Comparison of ENCODE assay signal across 9 cellular contexts in the genomic region with DNA sequence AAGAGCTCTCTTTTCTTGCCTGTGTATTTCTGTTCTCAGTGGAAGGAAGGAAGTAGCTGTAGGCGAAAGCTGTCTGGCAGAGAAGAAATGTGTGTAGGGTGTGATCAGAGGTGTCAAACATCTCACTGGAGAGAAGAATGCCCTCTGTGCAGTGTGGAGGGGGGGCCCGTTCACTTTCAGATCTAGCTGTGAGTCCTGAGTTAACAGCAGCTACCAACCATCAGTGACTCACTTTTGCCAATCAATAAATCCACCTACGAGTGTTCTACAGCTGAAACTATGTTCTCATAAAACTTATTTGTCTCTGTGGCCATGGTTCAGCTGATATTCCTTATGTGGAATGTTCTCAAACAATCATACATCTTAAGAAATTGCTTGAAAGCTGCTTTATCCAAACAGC.
DNase-seq lines count a peak whose midpoint lies in the region; ATAC-seq and TF ChIP-seq lines count a peak whose summit lies in the region.
"Had no signal": no experiment of that assay in that cellular context is flagged by ENCODE, and none has a peak within 500 bp of the region (broad histone marks: within the 10 kb centered on the region; RNA-seq: fewer than 3 reads in every experiment).

No MANE protein-coding gene starts in this region.

- H2BK20ac ChIP-seq in H9 (ENCODE audit: low read depth, low read length, poor library complexity, severe bottlenecking), result no peak overlapping the region

- H2BK12ac ChIP-seq in H9 (ENCODE audit: insufficient read length, low read depth, low read length), result no peak overlapping the region

- no peak overlapping the region for H3K27ac ChIP-seq in H9 (ENCODE audit: insufficient read length, low read depth, low read length)

- no peak overlapping the region for H2AK5ac ChIP-seq in H9 (ENCODE audit: insufficient read length, low read length)

- no peak overlapping the region for H3T11ph ChIP-seq in H9 (ENCODE audit: low read length)

- no peak overlapping the region for H4K5ac ChIP-seq in H9 (ENCODE audit: insufficient read length, low read depth, low read length)

- H3K18ac ChIP-seq in H9 (ENCODE audit: insufficient read length, low read depth, low read length), result no peak overlapping the region

- no peak for TF ChIP-seq CTCF in H9 (conservative IDR thresholded peaks at IDR 0.05)

- no peaks in the 10 kb centered on the region for H3K23me2 ChIP-seq in H9 (ENCODE audit: insufficient read length, low read depth, low read length, poor library complexity, severe bottlenecking)

- H2BK15ac ChIP-seq in H9 (ENCODE audit: low read depth, low read length), result no peak overlapping the region

- H3K4me3 Mint-ChIP-seq in activated T-cell treated with anti-CD3 and anti-CD28 coated beads, Interleukin-2, amount 50 U/mL, for 24 hours, result peak overlapping the region; percentile 6
- no peak overlapping the region for H3K4me3 Mint-ChIP-seq in H9
- H3K4me3 Mint-ChIP-seq: nephron had no signal

- H3K4ac ChIP-seq in H9 (ENCODE audit: low read depth, low read length), result no peak overlapping the region

- H3K36me3 ChIP-seq in mucosa of stomach (ENCODE audit: control insufficient read depth, insufficient read depth, low read length), result no peaks in the 10 kb centered on the region

- H3K23ac ChIP-seq in H9 (ENCODE audit: insufficient read length, low read depth, low read length), result no peak overlapping the region

- no peak overlapping the region for H2BK120ac ChIP-seq in H9 (ENCODE audit: low read depth, low read length, poor library complexity, severe bottlenecking)

- no peak overlapping the region for H2BK5ac ChIP-seq in H9 (ENCODE audit: insufficient read length, low read length)

- H3K4me3 ChIP-seq in mucosa of stomach (ENCODE audit: low read length), result no peak overlapping the region

- H3K9ac ChIP-seq in mucosa of stomach (ENCODE audit: low read length), result peak overlapping the region; percentile 1
- no peak overlapping the region for H3K9ac ChIP-seq in H9 (ENCODE audit: extremely low read depth, insufficient read length, low read length)

- no peaks in the 10 kb centered on the region for H3K9me3 Mint-ChIP-seq in activated T-cell treated with anti-CD3 and anti-CD28 coated beads, Interleukin-2, amount 50 U/mL, for 24 hours
- H3K9me3 Mint-ChIP-seq in H9, result no peaks in the 10 kb centered on the region; a peak in 1 of 5 replicates

- no peaks in the 10 kb centered on the region for H4K20me1 ChIP-seq in H9 (ENCODE audit: control insufficient read depth, insufficient read depth, insufficient read length)

- WGBS in H9 (ENCODE audit: extremely low coverage, insufficient read length, low lambda C conversion rate), result no CpG with 5 or more reads among the region's 3 CpGs

- H4K91ac ChIP-seq in H9 (ENCODE audit: insufficient read length, low read depth, low read length), result no peak overlapping the region

- no peaks in the 10 kb centered on the region for H3K36me3 Mint-ChIP-seq in activated T-cell treated with anti-CD3 and anti-CD28 coated beads, Interleukin-2, amount 50 U/mL, for 24 hours (ENCODE audit: low read depth)
- peaks cover 0 to 3% (median 0%) of the 10 kb centered on the region in 3 experiments; a peak in 2 of 7 replicates for H3K36me3 Mint-ChIP-seq in H9 (ENCODE audit: insufficient read depth in 1 of 3, low read depth in 3 of 3)

- peak overlapping the region; percentile 85 for H3K27ac Mint-ChIP-seq in activated T-cell treated with anti-CD3 and anti-CD28 coated beads, Interleukin-2, amount 50 U/mL, for 24 hours
- no peak overlapping the region for H3K27ac Mint-ChIP-seq in H9
- H3K27ac Mint-ChIP-seq: nephron had no signal

- no peak overlapping the region for H3K4me2 ChIP-seq in H9 (ENCODE audit: insufficient read depth, insufficient read length, low read length)

- H3K4me1 ChIP-seq in mucosa of stomach (ENCODE audit: control insufficient read depth, insufficient read depth, low read length), result peaks cover 11% of the 10 kb centered on the region
- H3K4me1 ChIP-seq in H9 (ENCODE audit: insufficient read depth, low read length), result no peaks in the 10 kb centered on the region

- H2AFZ ChIP-seq in H9 (ENCODE audit: low read length), result no peak overlapping the region

- H3K14ac ChIP-seq in H9 (ENCODE audit: insufficient read depth, low read length), result no peak overlapping the region

- H3K79me2 ChIP-seq in H9 (ENCODE audit: insufficient read depth, low read length), result no peaks in the 10 kb centered on the region

- peak; percentile 53 for ATAC-seq in HG03442 (IDR thresholded peaks at IDR 0.05; ENCODE audit: unreplicated experiment)

- DNase-seq in activated T-cell treated with anti-CD3 and anti-CD28 coated beads, Interleukin-2, amount 50 U/mL, for 24 hours, result peak; percentile 73
- peak; percentile 65 for DNase-seq in stimulated activated CD8-positive, alpha-beta memory T cell treated with anti-CD3 and anti-CD28 coated beads, Interleukin-4, amount 100 ng/mL, for 24 hours (ENCODE audit: low read depth)
- no peak for DNase-seq in H9
- DNase-seq in SIG-M5 treated with dmso at 0.1 percent for 504 hours (lab: John Stamatoyannopoulos, UW; ENCODE audit: unreplicated experiment), result no peak
- no peak for DNase-seq in SHP77 (lab: John Stamatoyannopoulos, UW)
- no peak for DNase-seq in occipital lobe (lab: John Stamatoyannopoulos, UW)

- H3K27me3 ChIP-seq in mucosa of stomach (ENCODE audit: control insufficient read depth, insufficient read depth, low read length), result no peaks in the 10 kb centered on the region
- H3K27me3 ChIP-seq in H9 (ENCODE audit: insufficient read depth, low read length), result no peaks in the 10 kb centered on the region

- no peaks in the 10 kb centered on the region for H3K79me1 ChIP-seq in H9 (ENCODE audit: insufficient read depth, low read depth, low read length, poor library complexity, severe bottlenecking)

- peaks cover 3% of the 10 kb centered on the region for H3K27me3 Mint-ChIP-seq in activated T-cell treated with anti-CD3 and anti-CD28 coated beads, Interleukin-2, amount 50 U/mL, for 24 hours
- no peaks in the 10 kb centered on the region for H3K27me3 Mint-ChIP-seq in H9 (ENCODE audit: low read depth)

- no peak overlapping the region for H3K56ac ChIP-seq in H9 (ENCODE audit: insufficient read length, low read depth, low read length)

- H4K8ac ChIP-seq in H9 (replicated peaks; ENCODE audit: insufficient read length, low read depth, low read length), result no peak overlapping the region

- no peaks in the 10 kb centered on the region for H3K9me3 ChIP-seq in mucosa of stomach (ENCODE audit: control insufficient read depth, low read length)
- H3K9me3 ChIP-seq in H9 (ENCODE audit: control insufficient read depth, low read depth, low read length), result no peaks in the 10 kb centered on the region

- peaks cover 36% of the 10 kb centered on the region for H3K4me1 Mint-ChIP-seq in activated T-cell treated with anti-CD3 and anti-CD28 coated beads, Interleukin-2, amount 50 U/mL, for 24 hours (ENCODE audit: low read depth)
- peaks cover 2% of the 10 kb centered on the region in 2 experiments for H3K4me1 Mint-ChIP-seq in H9

Comparison
In these comparisons a context has a peak if more than half of its experiments do, and no peak if none do; other contexts are left out.
1. DNase-seq: peak in activated T-cell treated with anti-CD3 and anti-CD28 coated beads, Interleukin-2, amount 50 U/mL, for 24 hours (single experiment) and stimulated activated CD8-positive, alpha-beta memory T cell treated with anti-CD3 and anti-CD28 coated beads, Interleukin-4, amount 100 ng/mL, for 24 hours (single experiment); none in H9 (single experiment), SIG-M5 treated with dmso at 0.1 percent for 504 hours (single experiment), SHP77 (0 of 2) and occipital lobe (single experiment).